ENCODE assay signal across 8 cellular contexts in the genomic region with DNA sequence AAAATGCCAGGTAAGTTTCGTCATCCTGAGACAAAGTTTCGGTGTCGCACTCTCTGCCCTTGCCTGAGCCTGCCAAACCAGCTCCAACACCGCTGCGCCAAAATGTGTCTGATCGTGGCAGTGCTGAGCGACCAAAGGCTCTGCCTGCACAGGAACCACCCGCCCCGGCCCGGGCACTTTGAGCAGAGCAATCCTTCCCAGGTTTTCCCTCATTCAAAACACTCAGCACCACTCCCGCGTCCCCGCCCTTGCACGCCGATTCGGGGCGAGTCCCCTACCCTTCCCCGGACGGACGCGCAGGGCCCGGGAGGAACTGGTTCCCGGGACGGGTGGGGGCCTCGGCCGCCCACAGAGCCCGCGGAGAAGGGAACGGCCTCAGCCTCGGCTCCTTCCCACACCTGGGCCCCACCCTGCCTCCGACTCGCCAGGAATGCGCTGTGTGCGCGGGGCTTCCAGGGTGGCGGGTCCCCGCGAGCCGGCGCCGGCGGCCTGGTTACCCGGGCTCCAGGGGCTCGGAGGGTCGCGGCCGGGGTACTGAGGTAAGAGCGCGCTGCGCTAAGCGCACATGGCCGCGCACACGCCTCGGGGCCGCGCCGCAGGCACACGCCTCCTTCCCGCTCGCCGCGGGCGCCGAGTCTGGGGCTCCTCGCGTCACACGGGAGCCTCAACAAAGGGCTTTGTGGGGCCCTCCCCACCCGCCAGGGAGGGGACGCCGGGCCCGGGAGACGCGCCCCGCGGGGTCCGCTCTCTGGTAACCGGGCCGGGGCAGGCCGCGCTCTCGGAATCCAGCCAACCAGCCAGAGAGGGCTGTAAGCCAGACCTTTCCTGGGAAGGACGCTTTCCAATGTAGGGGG. TPM values are rescaled to one million over a fixed set of nuclear protein-coding genes. Genes with fewer than 3 reads are reported as not detected.
DNase-seq lines count a peak whose midpoint lies in the region; ATAC-seq, FAIRE-seq and TF ChIP-seq lines count a peak whose summit lies in the region.

Gene C4orf36, minus strand, starts transcription at position 638 of the 854 bp plus-strand sequence. CDS start 902 bp downstream, outside the sequence.

- CTCF ChIA-PET in A549 (lab: Yijun Ruan, JAX) = interaction anchor here (3.6 kb wide), 1 partner anchor 395 kb away, joined by 51 read pairs; no protein-coding TSS in a partner anchor
- CTCF ChIA-PET in activated CD8-positive, alpha-beta T cell treated with anti-CD3 and anti-CD28 coated beads, Interleukin-2, amount 10 ng/mL, durations not matched to agents 7 days and 5 days (lab: Charles Lee) = interaction anchor here (1.2 to 2.0 kb wide), 2 partner anchors 393 to 396 kb away, joined by 5 to 8 read pairs; no protein-coding TSS in a partner anchor

- H3K9me3 ChIP-seq in A549 = no peaks in the 10 kb centered on the region

- no peak for TF ChIP-seq CTCF in A549 (IDR thresholded peaks at IDR 0.05)
- no peak for TF ChIP-seq CTCF in GM13976 (IDR thresholded peaks at IDR 0.05; ENCODE audit: borderline replicate concordance, control extremely low read depth, extremely low read depth, insufficient read depth, missing control alignments)
- no peak for TF ChIP-seq CTCF in epithelial cell of proximal tubule (conservative IDR thresholded peaks at IDR 0.05; ENCODE audit: low read depth, low read length)
- no peak for TF ChIP-seq CTCF in mesothelial cell of epicardium (IDR thresholded peaks at IDR 0.05; ENCODE audit: unreplicated experiment)

- peak; percentile 30 for TF ChIP-seq POLR2A in A549 (IDR thresholded peaks at IDR 0.05; ENCODE audit: low read length)

- peak within 1 kb of the TSS; percentile 74 for H3K4me3 ChIP-seq in A549
- H3K4me3 ChIP-seq in epithelial cell of proximal tubule (ENCODE audit: low read depth, low read length) = peak within 1 kb of the TSS; percentile 86

- no peak within 1 kb of the TSS for H3K27ac Mint-ChIP-seq in activated CD8-positive, alpha-beta T cell treated with anti-CD3 and anti-CD28 coated beads, Interleukin-2, amount 10 ng/mL, durations not matched to agents 7 days and 5 days
- peak within 1 kb of the TSS; percentile 97 for H3K27ac Mint-ChIP-seq in mesothelial cell of epicardium
- peak within 1 kb of the TSS; percentile 41 for H3K27ac Mint-ChIP-seq in stimulated activated naive CD8-positive, alpha-beta T cell treated with anti-CD3 and anti-CD28 coated beads, Interleukin-15, Interleukin-2, amounts not matched to agents 100 ng/mL and 50 ng/mL, for 24 hours

- H3K27me3 Mint-ChIP-seq in activated CD8-positive, alpha-beta T cell treated with anti-CD3 and anti-CD28 coated beads, Interleukin-2, amount 10 ng/mL, durations not matched to agents 7 days and 5 days (ENCODE audit: low read depth) = peaks cover 21% of the 10 kb centered on the region
- H3K27me3 Mint-ChIP-seq in mesothelial cell of epicardium (ENCODE audit: low read depth) = no peaks in the 10 kb centered on the region
- H3K27me3 Mint-ChIP-seq in stimulated activated naive CD8-positive, alpha-beta T cell treated with anti-CD3 and anti-CD28 coated beads, Interleukin-15, Interleukin-2, amounts not matched to agents 100 ng/mL and 50 ng/mL, for 24 hours = peaks cover 21% of the 10 kb centered on the region

- H3K36me3 Mint-ChIP-seq in activated CD8-positive, alpha-beta T cell treated with anti-CD3 and anti-CD28 coated beads, Interleukin-2, amount 10 ng/mL, durations not matched to agents 7 days and 5 days (ENCODE audit: low read depth) = no peaks in the 10 kb centered on the region
- peaks cover 1% of the 10 kb centered on the region for H3K36me3 Mint-ChIP-seq in mesothelial cell of epicardium
- H3K36me3 Mint-ChIP-seq in stimulated activated naive CD8-positive, alpha-beta T cell treated with anti-CD3 and anti-CD28 coated beads, Interleukin-15, Interleukin-2, amounts not matched to agents 100 ng/mL and 50 ng/mL, for 24 hours (ENCODE audit: low read depth) = no peaks in the 10 kb centered on the region

- peaks cover 5% of the 10 kb centered on the region; the same call in 2 of the 3 replicates for H3K4me1 ChIP-seq in A549

- 0% methylated on average over 6 of the region's 83 CpGs for WGBS in A549 (ENCODE audit: missing lambda C conversion rate)

- H3K9me3 Mint-ChIP-seq in activated CD8-positive, alpha-beta T cell treated with anti-CD3 and anti-CD28 coated beads, Interleukin-2, amount 10 ng/mL, durations not matched to agents 7 days and 5 days (ENCODE audit: insufficient read depth) = no peaks in the 10 kb centered on the region
- no peaks in the 10 kb centered on the region for H3K9me3 Mint-ChIP-seq in mesothelial cell of epicardium
- no peaks in the 10 kb centered on the region for H3K9me3 Mint-ChIP-seq in stimulated activated naive CD8-positive, alpha-beta T cell treated with anti-CD3 and anti-CD28 coated beads, Interleukin-15, Interleukin-2, amounts not matched to agents 100 ng/mL and 50 ng/mL, for 24 hours

- POLR2A ChIA-PET in A549 (lab: Yijun Ruan, JAX) = interaction anchor here (0.6 to 1.0 kb wide), 4 partner anchors 296 to 393 kb away, joined by 3 to 6 read pairs (median 3); partner anchors contain the start of gene PTPN13
- POLR2A ChIA-PET in activated CD8-positive, alpha-beta T cell treated with anti-CD3 and anti-CD28 coated beads, Interleukin-2, amount 10 ng/mL, durations not matched to agents 7 days and 5 days (lab: Charles Lee) = no interaction called here

- peak within 1 kb of the TSS; percentile 72 for H3K4me3 Mint-ChIP-seq in activated CD8-positive, alpha-beta T cell treated with anti-CD3 and anti-CD28 coated beads, Interleukin-2, amount 10 ng/mL, durations not matched to agents 7 days and 5 days
- peak within 1 kb of the TSS; percentile 81 for H3K4me3 Mint-ChIP-seq in mesothelial cell of epicardium
- H3K4me3 Mint-ChIP-seq in stimulated activated naive CD8-positive, alpha-beta T cell treated with anti-CD3 and anti-CD28 coated beads, Interleukin-15, Interleukin-2, amounts not matched to agents 100 ng/mL and 50 ng/mL, for 24 hours = peak within 1 kb of the TSS; percentile 80

- TF ChIP-seq RAD21 in A549 (conservative IDR thresholded peaks at IDR 0.05 in 1 of 2, IDR thresholded peaks at IDR 0.05 in 1 of 2) = 0 out of 5 replicates have a peak, but pooled peaks have one; percentile 6 to 14

- peaks cover 3% of the 10 kb centered on the region for H3K4me1 Mint-ChIP-seq in activated CD8-positive, alpha-beta T cell treated with anti-CD3 and anti-CD28 coated beads, Interleukin-2, amount 10 ng/mL, durations not matched to agents 7 days and 5 days (ENCODE audit: low read depth)
- peaks cover 14% of the 10 kb centered on the region for H3K4me1 Mint-ChIP-seq in mesothelial cell of epicardium
- H3K4me1 Mint-ChIP-seq in stimulated activated naive CD8-positive, alpha-beta T cell treated with anti-CD3 and anti-CD28 coated beads, Interleukin-15, Interleukin-2, amounts not matched to agents 100 ng/mL and 50 ng/mL, for 24 hours (ENCODE audit: low read depth) = peaks cover 8% of the 10 kb centered on the region

- peak within 1 kb of the TSS; percentile 84 for H3K4me2 ChIP-seq in A549

- no peak for FAIRE-seq in A549 (lab: Jason Lieb, UNC)

- in situ Hi-C loops in GM13976 (cut with MboI; ENCODE audit: low sequenced_read_pairs, unreplicated experiment) = no loop called here

- H3K27ac ChIP-seq in A549 = peak within 1 kb of the TSS; percentile 93 to 94

- no peak for TF ChIP-seq EP300 in A549 (IDR thresholded peaks at IDR 0.05)

- ATAC-seq in A549 (peak; percentile 91), HG03066 (IDR thresholded peaks at IDR 0.05; ENCODE audit: low read depth, unreplicated experiment) (peak; percentile 55)
- peak; percentile 76 for ATAC-seq in activated CD8-positive, alpha-beta T cell treated with anti-CD3 and anti-CD28 coated beads, Interleukin-2, amount 10 ng/mL, durations not matched to agents 7 days and 5 days

- peak; percentile 38 to 76 for DNase-seq in A549 (ENCODE audit: low read depth in 1 of 2, low spot score in 1 of 2)
- peak; percentile 69 for DNase-seq in GM13976 (ENCODE audit: low spot score)
- peak; percentile 46 for DNase-seq in NCI-H2227 treated with DMSO at 0.1 percent for 48 hours (lab: John Stamatoyannopoulos, UW)
- DNase-seq in activated CD8-positive, alpha-beta T cell treated with anti-CD3 and anti-CD28 coated beads, Interleukin-2, amount 10 ng/mL, durations not matched to agents 7 days and 5 days = peak; percentile 38
- no peak for DNase-seq in epithelial cell of proximal tubule (ENCODE audit: low read depth)
- peak; percentile 60 to 80 for DNase-seq in mesothelial cell of epicardium (ENCODE audit: low spot score in 2 of 2, unreplicated experiment in 2 of 2)

TF ChIP-seq in A549, 52 proteins besides CTCF, POLR2A, EP300 and RAD21 (continues in another document):
- peak; percentile 84; the same call in 1 of the 2 replicates for TF ChIP-seq HMGXB4 (CRISPR knock-in tag; IDR thresholded peaks at IDR 0.05; ENCODE audit: borderline replicate concordance)
- TF ChIP-seq, protein P1, sequence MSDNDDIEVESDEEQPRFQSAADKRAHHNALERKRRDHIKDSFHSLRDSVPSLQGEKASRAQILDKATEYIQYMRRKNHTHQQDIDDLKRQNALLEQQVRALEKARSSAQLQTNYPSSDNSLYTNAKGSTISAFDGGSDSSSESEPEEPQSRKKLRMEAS (IDR thresholded peaks at IDR 0.05) = peak; percentile 85
- peak in 1 of 2 experiments; percentile 58; a peak in 3 of 5 replicates for TF ChIP-seq JUN (IDR thresholded peaks at IDR 0.05)

RNA-seq across cellular contexts. Expression of gene C4orf36, which starts in this region (rescaled TPM):
- 1.5 and 1.9 TPM in 2 replicates for polyA plus RNA-seq in A549 (2011; rRNA removed)
- polyA plus RNA-seq in A549 (2012; cell fraction: cytosol; rRNA removed) = 0.98 and 1.4 TPM in 2 replicates
- polyA plus RNA-seq in A549 (2012; cell fraction: nucleus; rRNA removed) = 0.29 and 0.39 TPM in 2 replicates
- polyA plus RNA-seq in A549 (2017; fragmentation: RNase III; extraction: RNeasy Plus Mini Kit Qiagen cat#74134 plus additional on column Dnase treatment) = 1.5 to 2.9 TPM (median 2.5 TPM) in 3 replicates
- 0.74 TPM in 1 of 2 replicates, not detected in the other for polyA minus RNA-seq in A549 (2011; rRNA and poly(A)+ RNA removed)
- under 1 TPM in 1 of 2 experiments, not detected in 1; 0.37 TPM for total RNA-seq in activated CD8-positive, alpha-beta T cell treated with anti-CD3 and anti-CD28 coated beads, Interleukin-2, amount 10 ng/mL, durations not matched to agents 7 days and 5 days
- 0.80 and 1.1 TPM in 2 replicates for total RNA-seq in epithelial cell of proximal tubule
- total RNA-seq in mesothelial cell of epicardium = 0.73 to 1.6 TPM (median 1.5 TPM) in 3 replicates

Comparison
In these comparisons a context has a peak if more than half of its experiments do, and no peak if none do; other contexts are left out.
1. Peak in DNase-seq and ATAC-seq in activated CD8-positive, alpha-beta T cell treated with anti-CD3 and anti-CD28 coated beads, Interleukin-2, amount 10 ng/mL, durations not matched to agents 7 days and 5 days; RNA of the gene not detected or under 1 TPM.